In genomic region chr12:96310067-96310466, GRCh38 we compare ENCODE assay signal across 22 cellular contexts.
A peak's percentile ranks its signal among the peaks of the same experiment; 100 is the strongest.
DNase-seq lines count a peak whose midpoint lies in the region; ATAC-seq, FAIRE-seq and TF ChIP-seq lines count a peak whose summit lies in the region.
"Had no signal": no experiment of that assay in that cellular context is flagged by ENCODE, and none has a peak within 500 bp of the region (broad histone marks: within the 10 kb centered on the region; RNA-seq: fewer than 3 reads in every experiment).

No MANE protein-coding gene starts in this region.

- intact Hi-C loops in K562 (cut with micrococcal nuclease) = loop anchor here (5.0 to 10.0 kb wide), 2 partner anchors 65 to 87 kb away; no protein-coding TSS in a partner anchor
- intact Hi-C loops in Calu3 (cut with micrococcal nuclease; ENCODE audit: unreplicated experiment) = no loop called here

- H3K4me1 ChIP-seq in HEK293 (ENCODE audit: control insufficient read depth, insufficient read depth, low read length) = no peaks in the 10 kb centered on the region
- H3K4me1 ChIP-seq in K562 (replicated peaks in 1 of 2; ENCODE audit: control insufficient read depth in 2 of 2, insufficient read depth in 2 of 2, low read length in 2 of 2) = peaks cover 0 to 9% of the 10 kb centered on the region in 2 experiments; a peak in 4 of 5 replicates
- H3K4me1 ChIP-seq: BLaER1, Caco-2 had no signal

- no peak for TF ChIP-seq EP300 in K562 (IDR thresholded peaks at IDR 0.05; ENCODE audit: low read length)

- H3K79me2 ChIP-seq in K562 (ENCODE audit: control insufficient read depth, insufficient read depth, low read length) = peaks cover 30% of the 10 kb centered on the region

- TF ChIP-seq CTCF in HEK293 (tag by site-specific recombination; IDR thresholded peaks at IDR 0.05) = no peak
- TF ChIP-seq CTCF in K562 (IDR thresholded peaks at IDR 0.05 in 2 of 3, conservative IDR thresholded peaks at IDR 0.05 in 1 of 3; ENCODE audit: insufficient read depth in 2 of 3, low read depth in 1 of 3, low read length in 3 of 3) = no peak
- no peak for TF ChIP-seq CTCF in Calu3 (IDR thresholded peaks at IDR 0.05; ENCODE audit: unreplicated experiment)
- TF ChIP-seq CTCF in endothelial cell (IDR thresholded peaks at IDR 0.05; ENCODE audit: unreplicated experiment) = no peak

- H3K27ac ChIP-seq in HEK293 (ENCODE audit: extremely low read depth, low read depth, low read length) = no peak overlapping the region
- no peak overlapping the region for H3K27ac ChIP-seq in K562 (ENCODE audit: extremely low read depth, low read depth, low read length)
- H3K27ac ChIP-seq: BLaER1, C4-2B had no signal

- H3K9me3 ChIP-seq in HEK293 (ENCODE audit: control insufficient read depth, insufficient read depth, low read depth, low read length) (no peaks in the 10 kb centered on the region), K562 (replicated peaks; ENCODE audit: control insufficient read depth, insufficient read depth, low read depth, low read length) (no peaks in the 10 kb centered on the region)
- H3K9me3 ChIP-seq: BLaER1, Caco-2 had no signal

- no peaks in the 10 kb centered on the region for H4K20me1 ChIP-seq in K562 (replicated peaks; ENCODE audit: control insufficient read depth, insufficient read depth, low read length)

- H3K36me3 Mint-ChIP-seq in Calu3 (ENCODE audit: insufficient read depth, unreplicated experiment) (no peaks in the 10 kb centered on the region), endothelial cell (ENCODE audit: low read depth, unreplicated experiment) (peaks cover 7% of the 10 kb centered on the region)

- CTCF ChIA-PET in HEK293 (lab: Yijun Ruan, JAX) = no interaction called here
- CTCF ChIA-PET in K562 (lab: Yijun Ruan, JAX; ENCODE audit: low intra/inter-chr PET ratio) = interaction anchor here (0.7 kb wide), 1 partner anchor 9 kb away, joined by 3 read pairs; no protein-coding TSS in a partner anchor
- CTCF ChIA-PET in Calu3 (lab: Charles Lee) = no interaction called here

- H3K36me3 ChIP-seq in HEK293 (ENCODE audit: control insufficient read depth in 2 of 2, insufficient read depth in 1 of 2, low read length in 2 of 2) = peaks cover 3 to 12% of the 10 kb centered on the region in 2 experiments
- H3K36me3 ChIP-seq in K562 (ENCODE audit: control insufficient read depth, insufficient read depth, low read length) = peaks cover 24% of the 10 kb centered on the region; the same call in 2 of the 3 replicates

- no peaks in the 10 kb centered on the region for H3K27me3 ChIP-seq in K562 (ENCODE audit: control insufficient read depth in 2 of 2, insufficient read depth in 2 of 2, low read length in 2 of 2)
- H3K27me3 ChIP-seq: BLaER1 had no signal

- no peaks in the 10 kb centered on the region for H3K4me1 Mint-ChIP-seq in Calu3 (ENCODE audit: low read depth, unreplicated experiment)
- H3K4me1 Mint-ChIP-seq in endothelial cell (ENCODE audit: unreplicated experiment) = no peaks in the 10 kb centered on the region

- no peaks in the 10 kb centered on the region for H3K9me3 Mint-ChIP-seq in Calu3 (ENCODE audit: low read depth, unreplicated experiment)
- no peaks in the 10 kb centered on the region for H3K9me3 Mint-ChIP-seq in endothelial cell (ENCODE audit: unreplicated experiment)
- H3K9me3 Mint-ChIP-seq: CD4-positive, CD25-positive, alpha-beta regulatory T cell; CD8-positive, alpha-beta T cell; GM23338; H9; HFFc6 had no signal

- no peak for DNase-seq in K562 (ENCODE audit: extremely low read depth in 1 of 4, low spot score in 3 of 4)
- DNase-seq in frontal cortex (ENCODE audit: low spot score in 2 of 2) = no peak
- DNase-seq in Calu3 = no peak
- DNase-seq in mucosa of gallbladder (ENCODE audit: low spot score) = no peak
- DNase-seq in endothelial cell (ENCODE audit: low spot score) = no peak
- DNase-seq: Caco-2; CD4-positive, CD25-positive, alpha-beta regulatory T cell; CD8-positive, alpha-beta T cell; DMS 273 treated with DMSO at 0.1 percent for 48 hours; DMS79; EL; GF-D8; H9; HFFc6 had no signal

- ATAC-seq in K562 = no peak
- no peak for ATAC-seq in GM21515 (IDR thresholded peaks at IDR 0.05; ENCODE audit: unreplicated experiment)
- ATAC-seq: CD8-positive, alpha-beta T cell; GM23338; HCT116 had no signal

- no peak overlapping the region for H3K4me3 Mint-ChIP-seq in Calu3 (ENCODE audit: low read depth, unreplicated experiment)
- no peak overlapping the region for H3K4me3 Mint-ChIP-seq in endothelial cell (ENCODE audit: unreplicated experiment)
- H3K4me3 Mint-ChIP-seq: B cell; CD8-positive, alpha-beta T cell; GM23338; H9; HFFc6 had no signal

- no peak for TF ChIP-seq RAD21 in K562 (CRISPR knock-in tag; conservative IDR thresholded peaks at IDR 0.05 in 1 of 2, IDR thresholded peaks at IDR 0.05 in 1 of 2)

- H3K27ac Mint-ChIP-seq in Calu3 (ENCODE audit: unreplicated experiment) (no peak overlapping the region), endothelial cell (ENCODE audit: unreplicated experiment) (no peak overlapping the region)
- H3K27ac Mint-ChIP-seq: B cell; CD4-positive, CD25-positive, alpha-beta regulatory T cell; CD8-positive, alpha-beta T cell; GM23338; H9; HFFc6 had no signal

- no peaks in the 10 kb centered on the region for H3K27me3 Mint-ChIP-seq in Calu3 (ENCODE audit: unreplicated experiment)
- peaks cover 5% of the 10 kb centered on the region for H3K27me3 Mint-ChIP-seq in endothelial cell (ENCODE audit: unreplicated experiment)
- H3K27me3 Mint-ChIP-seq: B cell; CD4-positive, CD25-positive, alpha-beta regulatory T cell had no signal

- FAIRE-seq in K562 (lab: Jason Lieb, UNC) (no peak), frontal cortex (lab: Jason Lieb, UNC) (peak; percentile 89)
- FAIRE-seq: GM18507 had no signal

- no peaks in the 10 kb centered on the region for H3K9me1 ChIP-seq in K562 (ENCODE audit: control insufficient read depth, insufficient read depth, low read length)

- POLR2A ChIA-PET in HEK293 (lab: Yijun Ruan, JAX) = no interaction called here
- POLR2A ChIA-PET in K562 (lab: Yijun Ruan, JAX) = no interaction called here

- no peak for TF ChIP-seq POLR2A in K562 (conservative IDR thresholded peaks at IDR 0.05)

- H3K9ac ChIP-seq in K562 (ENCODE audit: insufficient read depth in 1 of 2, low read depth in 2 of 2, low read length in 2 of 2) = no peak overlapping the region
- H3K9ac ChIP-seq: BLaER1 had no signal

- H3K4me2 ChIP-seq in K562 (ENCODE audit: insufficient read depth, low read length) = no peak overlapping the region
- H3K4me2 ChIP-seq: BLaER1, GM23338 had no signal

- H2AFZ ChIP-seq in K562 (ENCODE audit: low read depth, low read length) = no peak overlapping the region
- H2AFZ ChIP-seq: GM23338 had no signal

- in situ Hi-C loops in K562 (cut with MboI) = no loop called here

- H3K4me3 ChIP-seq in HEK293 (ENCODE audit: low read depth, low read length) (no peak overlapping the region), K562 (no peak overlapping the region)
- H3K4me3 ChIP-seq: BLaER1, GM23338 had no signal

- BruUV-seq in K562 (replicated peaks; lab: Mats Ljungman, UMichigan) = no TSS peak
- BruUV-seq in Calu3 (replicated peaks; lab: Mats Ljungman, UMichigan) = no TSS peak

- WGBS in K562 (ENCODE audit: insufficient coverage, low coverage, missing lambda C conversion rate) = 74% methylated on average over 3 of the region's 3 CpGs

TF ChIP-seq in HEK293, 187 proteins besides CTCF, POLR2A, EP300 and RAD21:
- no peak for TF ChIP-seq ZNF692 (tag by site-specific recombination; IDR thresholded peaks at IDR 0.05)
- 0 out of 2 replicates have a peak, but pooled peaks have one; percentile 9 for TF ChIP-seq ZNF146 (tag by site-specific recombination; IDR thresholded peaks at IDR 0.05)

TF ChIP-seq in K562, 482 proteins besides CTCF, POLR2A, EP300 and RAD21:
- TF ChIP-seq THAP12 (CRISPR knock-in tag; IDR thresholded peaks at IDR 0.05) (no peak), CEBPG (CRISPR knock-in tag; IDR thresholded peaks at IDR 0.05) (no peak), CEBPG (tag; conservative IDR thresholded peaks at IDR 0.05 in 1 of 2, IDR thresholded peaks at IDR 0.05 in 1 of 2) (peak; percentile 17 to 85; a peak in 2 of 4 replicates), CEBPB (tag; IDR thresholded peaks at IDR 0.05) (peak; percentile 81), HOXB6 (CRISPR knock-in tag; IDR thresholded peaks at IDR 0.05; ENCODE audit: borderline replicate concordance) (no peak)

Comparison
In these comparisons a context has a peak if more than half of its experiments do, and no peak if none do; other contexts are left out.
1. Of the 44 proteins assayed by ChIP-seq in both K562 and HEK293: peak only in K562: none; only in HEK293: ZNF146; in both: none; in neither: 43.